Comparison of ENCODE assay signal across 20 cellular contexts in the genomic region with DNA sequence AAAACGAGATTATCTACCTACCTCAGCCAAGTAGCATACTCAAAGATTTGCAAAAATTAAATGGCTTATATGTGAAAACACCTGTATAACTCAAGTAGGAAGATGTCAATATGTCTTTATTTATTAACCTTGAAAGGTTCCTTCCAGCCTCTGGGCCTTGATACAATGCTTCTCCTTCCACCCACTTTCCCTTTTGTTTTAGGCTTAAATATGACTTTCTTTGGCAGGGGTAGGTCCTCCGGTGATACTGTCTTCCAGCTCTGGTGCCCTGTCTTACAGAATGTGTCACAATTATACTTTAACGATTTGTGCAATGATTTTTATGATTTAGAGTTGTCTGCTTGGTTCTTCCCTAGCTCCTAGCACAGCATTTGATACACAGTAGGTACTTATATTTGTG.
DNase-seq lines count a peak whose midpoint lies in the region; ATAC-seq lines count a peak whose summit lies in the region.
"Had no signal": no experiment of that assay in that cellular context is flagged by ENCODE, and none has a peak within 500 bp of the region (broad histone marks: within the 10 kb centered on the region; RNA-seq: fewer than 3 reads in every experiment).

No MANE protein-coding gene starts in this region.

- H3K27ac Mint-ChIP-seq in activated T-cell treated with anti-CD3 and anti-CD28 coated beads, Interleukin-2, amount 50 U/mL, for 24 hours: no peak overlapping the region
- peak overlapping the region; percentile 97 for H3K27ac Mint-ChIP-seq in T-helper 1 cell treated with Interleukin-12 subunit alpha and Interleukin-12 subunit beta and Interleukin-4 antibody, amounts not matched to agents 30 μg/mL and 1 μg/mL, for 36 hours
- H3K27ac Mint-ChIP-seq in central memory CD8-positive, alpha-beta T cell (ENCODE audit: low read depth): peak overlapping the region; percentile 80
- peak overlapping the region; percentile 91 for H3K27ac Mint-ChIP-seq in stimulated activated effector memory CD8-positive, alpha-beta T cell treated with anti-CD3 and anti-CD28 coated beads, Interleukin-12 subunit alpha, Interleukin-12 subunit beta, amount 100 ng/mL, for 72 hours

- H3K9me3 Mint-ChIP-seq in activated T-cell treated with anti-CD3 and anti-CD28 coated beads, Interleukin-2, amount 50 U/mL, for 24 hours: no peaks in the 10 kb centered on the region
- H3K9me3 Mint-ChIP-seq in T-helper 1 cell treated with Interleukin-12 subunit alpha and Interleukin-12 subunit beta and Interleukin-4 antibody, amounts not matched to agents 30 μg/mL and 1 μg/mL, for 36 hours: no peaks in the 10 kb centered on the region
- H3K9me3 Mint-ChIP-seq in central memory CD8-positive, alpha-beta T cell: no peaks in the 10 kb centered on the region
- no peaks in the 10 kb centered on the region for H3K9me3 Mint-ChIP-seq in stimulated activated effector memory CD8-positive, alpha-beta T cell treated with anti-CD3 and anti-CD28 coated beads, Interleukin-12 subunit alpha, Interleukin-12 subunit beta, amount 100 ng/mL, for 72 hours
- H3K9me3 Mint-ChIP-seq: naive B cell had no signal

- peak overlapping the region; percentile 74 for H3K4me3 Mint-ChIP-seq in activated T-cell treated with anti-CD3 and anti-CD28 coated beads, Interleukin-2, amount 50 U/mL, for 24 hours
- peak overlapping the region; percentile 85 for H3K4me3 Mint-ChIP-seq in T-helper 1 cell treated with Interleukin-12 subunit alpha and Interleukin-12 subunit beta and Interleukin-4 antibody, amounts not matched to agents 30 μg/mL and 1 μg/mL, for 36 hours
- peak overlapping the region; percentile 64 for H3K4me3 Mint-ChIP-seq in central memory CD8-positive, alpha-beta T cell
- H3K4me3 Mint-ChIP-seq in stimulated activated effector memory CD8-positive, alpha-beta T cell treated with anti-CD3 and anti-CD28 coated beads, Interleukin-12 subunit alpha, Interleukin-12 subunit beta, amount 100 ng/mL, for 72 hours: peak overlapping the region; percentile 48

- no peak for ATAC-seq in central memory CD8-positive, alpha-beta T cell (replicated peaks; ENCODE audit: extremely low read depth, poor library complexity, severe bottlenecking)
- no peak for ATAC-seq in stimulated activated effector memory CD8-positive, alpha-beta T cell treated with anti-CD3 and anti-CD28 coated beads, Interleukin-12 subunit alpha, Interleukin-12 subunit beta, amount 100 ng/mL, for 72 hours
- ATAC-seq in GM18909 (IDR thresholded peaks at IDR 0.05; ENCODE audit: poor library complexity, unreplicated experiment): no peak
- ATAC-seq in HG02623 (IDR thresholded peaks at IDR 0.05; ENCODE audit: unreplicated experiment): no peak
- ATAC-seq: A549, HepG2 had no signal

- no peak for DNase-seq in activated T-cell treated with anti-CD3 and anti-CD28 coated beads, Interleukin-2, amount 50 U/mL, for 24 hours
- DNase-seq in activated T-cell treated with anti-CD3 and anti-CD28 coated beads for 4 hours: no peak
- DNase-seq in central memory CD8-positive, alpha-beta T cell (ENCODE audit: low spot score in 2 of 2): no peak
- no peak for DNase-seq in stimulated activated effector memory CD8-positive, alpha-beta T cell treated with anti-CD3 and anti-CD28 coated beads, Interleukin-12 subunit alpha, Interleukin-12 subunit beta, amount 100 ng/mL, for 72 hours (ENCODE audit: low spot score in 2 of 2)
- DNase-seq in RKO (ENCODE audit: low spot score): no peak
- DNase-seq: activated CD8-positive, alpha-beta memory T cell treated with anti-CD3 and anti-CD28 coated beads for 24 hours; activated gamma-delta T cell treated with Interleukin-2 at 50 U/mL for 16 hours; C1 segment of cervical spinal cord; DMS153; kidney; naive B cell; NCI-H146; NCI-H2171 treated with DMSO at 0.1 percent for 48 hours; SHP77; sigmoid colon had no signal

- peaks cover 64% of the 10 kb centered on the region for H3K36me3 Mint-ChIP-seq in activated T-cell treated with anti-CD3 and anti-CD28 coated beads, Interleukin-2, amount 50 U/mL, for 24 hours (ENCODE audit: low read depth)
- H3K36me3 Mint-ChIP-seq in T-helper 1 cell treated with Interleukin-12 subunit alpha and Interleukin-12 subunit beta and Interleukin-4 antibody, amounts not matched to agents 30 μg/mL and 1 μg/mL, for 36 hours (ENCODE audit: low read depth): peaks cover 24% of the 10 kb centered on the region
- H3K36me3 Mint-ChIP-seq in central memory CD8-positive, alpha-beta T cell (ENCODE audit: insufficient read depth): peaks cover 5% of the 10 kb centered on the region
- peaks cover 37% of the 10 kb centered on the region for H3K36me3 Mint-ChIP-seq in stimulated activated effector memory CD8-positive, alpha-beta T cell treated with anti-CD3 and anti-CD28 coated beads, Interleukin-12 subunit alpha, Interleukin-12 subunit beta, amount 100 ng/mL, for 72 hours
- H3K36me3 Mint-ChIP-seq: naive B cell had no signal

- H3K27me3 Mint-ChIP-seq in activated T-cell treated with anti-CD3 and anti-CD28 coated beads, Interleukin-2, amount 50 U/mL, for 24 hours: no peaks in the 10 kb centered on the region
- no peaks in the 10 kb centered on the region for H3K27me3 Mint-ChIP-seq in T-helper 1 cell treated with Interleukin-12 subunit alpha and Interleukin-12 subunit beta and Interleukin-4 antibody, amounts not matched to agents 30 μg/mL and 1 μg/mL, for 36 hours (ENCODE audit: low read depth)
- no peaks in the 10 kb centered on the region for H3K27me3 Mint-ChIP-seq in central memory CD8-positive, alpha-beta T cell
- H3K27me3 Mint-ChIP-seq: naive B cell had no signal

- H3K4me1 Mint-ChIP-seq in activated T-cell treated with anti-CD3 and anti-CD28 coated beads, Interleukin-2, amount 50 U/mL, for 24 hours (ENCODE audit: low read depth): peaks cover 69% of the 10 kb centered on the region
- peaks cover 60% of the 10 kb centered on the region for H3K4me1 Mint-ChIP-seq in T-helper 1 cell treated with Interleukin-12 subunit alpha and Interleukin-12 subunit beta and Interleukin-4 antibody, amounts not matched to agents 30 μg/mL and 1 μg/mL, for 36 hours (ENCODE audit: low read depth)
- peaks cover 44% of the 10 kb centered on the region for H3K4me1 Mint-ChIP-seq in central memory CD8-positive, alpha-beta T cell
- peaks cover 48% of the 10 kb centered on the region for H3K4me1 Mint-ChIP-seq in stimulated activated effector memory CD8-positive, alpha-beta T cell treated with anti-CD3 and anti-CD28 coated beads, Interleukin-12 subunit alpha, Interleukin-12 subunit beta, amount 100 ng/mL, for 72 hours
